In genomic region chr1:184805667-184806295, GRCh38 we compare ENCODE assay signal across 8 cellular contexts. TPM values are rescaled to one million over a fixed set of nuclear protein-coding genes. Genes with fewer than 3 reads are reported as not detected.
DNase-seq lines count a peak whose midpoint lies in the region; FAIRE-seq and TF ChIP-seq lines count a peak whose summit lies in the region.

No MANE protein-coding gene starts in this region.

- H3K36me3 Mint-ChIP-seq in H9 (ENCODE audit: insufficient read depth in 1 of 3, low read depth in 3 of 3), result peaks cover 0 to 7% (median 0%) of the 10 kb centered on the region in 3 experiments; a peak in 2 of 7 replicates

- TF ChIP-seq POLR2A in suprapubic skin (IDR thresholded peaks at IDR 0.05), result no peak

- H4K8ac ChIP-seq in H9 (replicated peaks; ENCODE audit: insufficient read length, low read depth, low read length), result no peak overlapping the region

- no peak overlapping the region for H3K27ac ChIP-seq in H9 (ENCODE audit: insufficient read length, low read depth, low read length)
- no peak overlapping the region for H3K27ac ChIP-seq in MM.1S (ENCODE audit: low read length)
- H3K27ac ChIP-seq in suprapubic skin, result no peak overlapping the region

- no peak overlapping the region for H2BK20ac ChIP-seq in H9 (ENCODE audit: low read depth, low read length, poor library complexity, severe bottlenecking)

- H3K18ac ChIP-seq in H9 (ENCODE audit: insufficient read length, low read depth, low read length), result no peak overlapping the region

- no peaks in the 10 kb centered on the region for H3K36me3 ChIP-seq in MM.1S (replicated peaks; ENCODE audit: insufficient read depth, low read length)
- peaks cover 3% of the 10 kb centered on the region for H3K36me3 ChIP-seq in suprapubic skin

- H3K79me1 ChIP-seq in H9 (ENCODE audit: insufficient read depth, low read depth, low read length, poor library complexity, severe bottlenecking), result no peaks in the 10 kb centered on the region

- no peaks in the 10 kb centered on the region for H3K23me2 ChIP-seq in H9 (ENCODE audit: insufficient read length, low read depth, low read length, poor library complexity, severe bottlenecking)

- H2AFZ ChIP-seq in H9 (ENCODE audit: low read length) (no peak overlapping the region), MM.1S (ENCODE audit: low read length) (0 out of 2 replicates have a peak overlapping the region, but pooled peaks have one; percentile 1)

- no peak for TF ChIP-seq EP300 in suprapubic skin (IDR thresholded peaks at IDR 0.05)

- no CpG with 5 or more reads among the region's 13 CpGs for WGBS in H9 (ENCODE audit: extremely low coverage, insufficient read length, low lambda C conversion rate)
- WGBS in suprapubic skin, result 20% methylated on average over 11 of the region's 13 CpGs

- H4K20me1 ChIP-seq in H9 (ENCODE audit: control insufficient read depth, insufficient read depth, insufficient read length), result no peaks in the 10 kb centered on the region
- no peaks in the 10 kb centered on the region for H4K20me1 ChIP-seq in MM.1S (ENCODE audit: insufficient read depth, low read length)

- H2AK5ac ChIP-seq in H9 (ENCODE audit: insufficient read length, low read length), result no peak overlapping the region

- H3K9me2 ChIP-seq in MM.1S (replicated peaks; ENCODE audit: insufficient read depth, low read length), result no peaks in the 10 kb centered on the region

- no peak overlapping the region for H2BK5ac ChIP-seq in H9 (ENCODE audit: insufficient read length, low read length)

- H3K4me1 ChIP-seq in H9 (ENCODE audit: insufficient read depth, low read length) (no peaks in the 10 kb centered on the region), MM.1S (ENCODE audit: low read length) (peaks cover 22% of the 10 kb centered on the region), suprapubic skin (peaks cover 21% of the 10 kb centered on the region)

- no peak overlapping the region for H2BK120ac ChIP-seq in H9 (ENCODE audit: low read depth, low read length, poor library complexity, severe bottlenecking)

- no peak overlapping the region for H3K14ac ChIP-seq in H9 (ENCODE audit: insufficient read depth, low read length)

- DNase-seq in ELR (ENCODE audit: low read depth) (peak; percentile 83), H9 (peak; percentile 83), MM.1S (peak; percentile 81), SHP77 (lab: John Stamatoyannopoulos, UW) (peak; percentile 73 to 80), frontal cortex (ENCODE audit: low spot score in 2 of 2) (peak; percentile 39 to 73), occipital lobe (lab: John Stamatoyannopoulos, UW) (peak; percentile 84), suprapubic skin (ENCODE audit: low spot score in 2 of 2) (peak; percentile 92)
- DNase-seq in activated effector memory CD4-positive, alpha-beta T cell treated with anti-CD3 and anti-CD28 coated beads, Interleukin-2, amount 50 U/mL, for 16 hours, result peak; percentile 93

- no peak overlapping the region for H3K9ac ChIP-seq in H9 (ENCODE audit: extremely low read depth, insufficient read length, low read length)
- H3K9ac ChIP-seq in MM.1S (ENCODE audit: low read length), result no peak overlapping the region

- TF ChIP-seq CTCF in H9 (conservative IDR thresholded peaks at IDR 0.05), result peak; percentile 95
- TF ChIP-seq CTCF in MM.1S (IDR thresholded peaks at IDR 0.05; ENCODE audit: low read length), result peak; percentile 98
- peak; percentile 78 to 96 for TF ChIP-seq CTCF in suprapubic skin (IDR thresholded peaks at IDR 0.05)

- H4K5ac ChIP-seq in H9 (ENCODE audit: insufficient read length, low read depth, low read length), result no peak overlapping the region

- FAIRE-seq in frontal cortex (lab: Jason Lieb, UNC), result no peak

- no peaks in the 10 kb centered on the region for H3K9me3 ChIP-seq in H9 (ENCODE audit: control insufficient read depth, low read depth, low read length)
- no peaks in the 10 kb centered on the region for H3K9me3 ChIP-seq in MM.1S (replicated peaks; ENCODE audit: insufficient read depth, low read length)
- H3K9me3 ChIP-seq in suprapubic skin, result no peaks in the 10 kb centered on the region

- H3K4me3 ChIP-seq in MM.1S (ENCODE audit: low read length), result no peak overlapping the region
- no peak overlapping the region for H3K4me3 ChIP-seq in suprapubic skin

- no peak overlapping the region for H2BK12ac ChIP-seq in H9 (ENCODE audit: insufficient read length, low read depth, low read length)

- no peak overlapping the region for H3K56ac ChIP-seq in H9 (ENCODE audit: insufficient read length, low read depth, low read length)

- H3K23ac ChIP-seq in H9 (ENCODE audit: insufficient read length, low read depth, low read length), result no peak overlapping the region

- H4K91ac ChIP-seq in H9 (ENCODE audit: insufficient read length, low read depth, low read length), result no peak overlapping the region

- no peaks in the 10 kb centered on the region for H3K27me3 Mint-ChIP-seq in H9 (ENCODE audit: low read depth)

- H3K27me3 ChIP-seq in H9 (ENCODE audit: insufficient read depth, low read length) (no peaks in the 10 kb centered on the region), MM.1S (replicated peaks; ENCODE audit: insufficient read depth, low read length) (no peaks in the 10 kb centered on the region), suprapubic skin (no peaks in the 10 kb centered on the region)

- H3K27ac Mint-ChIP-seq in H9, result no peak overlapping the region

- no peak overlapping the region for H2BK15ac ChIP-seq in H9 (ENCODE audit: low read depth, low read length)

- H3K4me3 Mint-ChIP-seq in H9, result no peak overlapping the region; a peak in 1 of 5 replicates

- H3T11ph ChIP-seq in H9 (ENCODE audit: low read length), result no peak overlapping the region

- no peaks in the 10 kb centered on the region for H3K79me2 ChIP-seq in H9 (ENCODE audit: insufficient read depth, low read length)
- H3K79me2 ChIP-seq in MM.1S (ENCODE audit: low read length), result no peaks in the 10 kb centered on the region

- H3F3A ChIP-seq in MM.1S (ENCODE audit: insufficient read depth, low read length), result no peaks in the 10 kb centered on the region

- H3K4me2 ChIP-seq in H9 (ENCODE audit: insufficient read depth, insufficient read length, low read length) (no peak overlapping the region), MM.1S (ENCODE audit: low read depth, low read length) (no peak overlapping the region)

- H3K4me1 Mint-ChIP-seq in H9, result peaks cover 0 to 6% of the 10 kb centered on the region in 2 experiments; a peak in 2 of 4 replicates

- no peak overlapping the region for H3K4ac ChIP-seq in H9 (ENCODE audit: low read depth, low read length)

- no peaks in the 10 kb centered on the region for H3K9me3 Mint-ChIP-seq in H9

RNA-seq across cellular contexts. Expression of gene EDEM3, which starts 51.1 kb away (rescaled TPM):
- total RNA-seq in H9 (2021) (13.2 and 14.0 TPM in 2 replicates), frontal cortex (93.3 TPM), occipital lobe (82.8 TPM), suprapubic skin (10 to 100 TPM; 19.4 to 55.7 (median 28.7) TPM)
